ENCODE assay signal across 22 cellular contexts in genomic region chr6:27414300-27414699, GRCh38. TPM values are rescaled to one million over a fixed set of nuclear protein-coding genes. Genes with fewer than 3 reads are reported as not detected.
DNase-seq lines count a peak whose midpoint lies in the region; ATAC-seq and TF ChIP-seq lines count a peak whose summit lies in the region.
"Had no signal": no experiment of that assay in that cellular context is flagged by ENCODE, and none has a peak within 500 bp of the region (broad histone marks: within the 10 kb centered on the region; RNA-seq: fewer than 3 reads in every experiment).

No MANE protein-coding gene starts in this region.

- no peaks in the 10 kb centered on the region for H3K9me2 ChIP-seq in PC-3 (replicated peaks; ENCODE audit: low read length)

- H3K27ac ChIP-seq in PC-3 (ENCODE audit: low read length), result no peak overlapping the region
- H3K27ac ChIP-seq in angular gyrus (ENCODE audit: low read depth, low read length), result peak overlapping the region; percentile 55
- H3K27ac ChIP-seq in right cardiac atrium (ENCODE audit: low read length), result no peak overlapping the region
- H3K27ac ChIP-seq: 22Rv1; A549; BLaER1 treated with 17β-estradiol and CSF1 and Interleukin-3, amounts not matched to agents 10 nM and 100 nM; GM23248 had no signal

- no peak for TF ChIP-seq CTCF in PC-3 (conservative IDR thresholded peaks at IDR 0.05; ENCODE audit: low read depth, low read length)

- DNase-seq in COLO829 (ENCODE audit: low spot score) (peak; percentile 75), PC-3 (no peak), iris pigment epithelial cell (ENCODE audit: low read depth) (peak; percentile 9), NK-92 (lab: John Stamatoyannopoulos, UW; ENCODE audit: unreplicated experiment) (no peak), right cardiac atrium (no peak), NCI-H2171 treated with DMSO at 0.1 percent for 48 hours (lab: John Stamatoyannopoulos, UW) (no peak)
- DNase-seq: ACHN; AML-193; BE2C; CD4-positive, alpha-beta T cell; CD8-positive, alpha-beta memory T cell; COR-L47; DMS153; DND-41; GM23248; H7; HCEC 1CT had no signal

- no TSS peak for BruUV-seq in PC-3 (replicated peaks; lab: Mats Ljungman, UMichigan)

- POLR2A ChIA-PET in PC-3 (lab: Charles Lee; ENCODE audit: unreplicated experiment), result no interaction called here

- intact Hi-C loops in PC-3 (cut with micrococcal nuclease), result no loop called here
- intact Hi-C loops in right cardiac atrium (cut with DNase I), result no loop called here

- H3K4me3 ChIP-seq in PC-3 (ENCODE audit: low read length), result no peak overlapping the region
- no peak overlapping the region for H3K4me3 ChIP-seq in right cardiac atrium (ENCODE audit: low read length)
- H3K4me3 ChIP-seq: A549; BLaER1 treated with 17β-estradiol and CSF1 and Interleukin-3, amounts not matched to agents 10 nM and 100 nM; GM23248 had no signal

- H2AFZ ChIP-seq in PC-3 (ENCODE audit: low read length), result 0 out of 2 replicates have a peak overlapping the region, but pooled peaks have one; percentile 1
- H2AFZ ChIP-seq: GM23248 had no signal

- ATAC-seq in PC-3 (no peak), right cardiac atrium (no peak), GM18861 (IDR thresholded peaks at IDR 0.05; ENCODE audit: unreplicated experiment) (no peak)
- ATAC-seq: A549 had no signal

- H3K4me1 ChIP-seq in PC-3 (ENCODE audit: insufficient read depth, low read length), result peaks cover 11% of the 10 kb centered on the region
- H3K4me1 ChIP-seq in right cardiac atrium (ENCODE audit: control insufficient read depth, insufficient read depth, low read length), result no peaks in the 10 kb centered on the region
- H3K4me1 ChIP-seq: A549; BE2C; BLaER1 treated with 17β-estradiol and CSF1 and Interleukin-3, amounts not matched to agents 10 nM and 100 nM had no signal

- WGBS in right cardiac atrium, result 82% methylated on average over 4 of the region's 4 CpGs

- no peaks in the 10 kb centered on the region for H3K9me3 ChIP-seq in PC-3 (ENCODE audit: low read length)
- H3K9me3 ChIP-seq in right cardiac atrium (ENCODE audit: control insufficient read depth, low read length), result no peaks in the 10 kb centered on the region
- H3K9me3 ChIP-seq: BE2C had no signal

- H3F3A ChIP-seq in PC-3 (ENCODE audit: low read length, unreplicated experiment), result no peaks in the 10 kb centered on the region

- H3K9ac ChIP-seq in PC-3 (ENCODE audit: low read length), result no peak overlapping the region
- H3K9ac ChIP-seq: BLaER1 treated with 17β-estradiol and CSF1 and Interleukin-3, amounts not matched to agents 10 nM and 100 nM; GM23248 had no signal

- no peaks in the 10 kb centered on the region for H3K79me2 ChIP-seq in PC-3 (ENCODE audit: low read length)

- CTCF ChIA-PET in PC-3 (lab: Charles Lee), result no interaction called here

- H3K27me3 ChIP-seq in PC-3 (ENCODE audit: low read length) (no peaks in the 10 kb centered on the region), right cardiac atrium (ENCODE audit: control insufficient read depth, insufficient read depth) (no peaks in the 10 kb centered on the region)
- H3K27me3 ChIP-seq: BE2C; BLaER1 treated with 17β-estradiol and CSF1 and Interleukin-3, amounts not matched to agents 10 nM and 100 nM had no signal

- H3K36me3 ChIP-seq in PC-3 (ENCODE audit: low read depth, low read length), result no peaks in the 10 kb centered on the region
- H3K36me3 ChIP-seq: BE2C; BLaER1 treated with 17β-estradiol and CSF1 and Interleukin-3, amounts not matched to agents 10 nM and 100 nM had no signal

- H4K20me1 ChIP-seq in PC-3 (ENCODE audit: low read length), result no peaks in the 10 kb centered on the region
- H4K20me1 ChIP-seq: BLaER1 treated with 17β-estradiol and CSF1 and Interleukin-3, amounts not matched to agents 10 nM and 100 nM had no signal

- H3K4me2 ChIP-seq in PC-3 (ENCODE audit: low read length), result no peak overlapping the region
- H3K4me2 ChIP-seq: A549; BLaER1 treated with 17β-estradiol and CSF1 and Interleukin-3, amounts not matched to agents 10 nM and 100 nM had no signal

RNA-seq across cellular contexts. Expression of gene ZNF391, which starts 25.7 kb away (rescaled TPM):
- 1.7 and 5.9 TPM in 2 replicates for total RNA-seq in PC-3 (2014; rRNA removed)
- 1 to 10 TPM; 1.6 to 2.9 (median 1.9) TPM for total RNA-seq in right cardiac atrium
- polyA plus RNA-seq in right cardiac atrium, result 0.72 TPM

RNA-seq across cellular contexts. Expression of gene ZNF184, which starts 58.6 kb away (rescaled TPM):
- total RNA-seq in PC-3 (2014; rRNA removed) (7.0 and 10.2 TPM in 2 replicates), right cardiac atrium (1 to 10 TPM; 3.3 to 5.1 (median 4.5) TPM)
- polyA plus RNA-seq in right cardiac atrium, result 1.9 TPM

Comparison
In these comparisons a context has a peak if more than half of its experiments do, and no peak if none do; other contexts are left out.
1. DNase-seq: peak in COLO829 (single experiment) and iris pigment epithelial cell (single experiment); none in PC-3 (single experiment), NK-92 (single experiment), right cardiac atrium (0 of 3) and NCI-H2171 treated with DMSO at 0.1 percent for 48 hours (single experiment).